In genomic region chr13:98273824-98274786, GRCh38 we compare ENCODE assay signal across 16 cellular contexts.
DNase-seq lines count a peak whose midpoint lies in the region; ATAC-seq and TF ChIP-seq lines count a peak whose summit lies in the region.
"Had no signal": no experiment of that assay in that cellular context is flagged by ENCODE, and none has a peak within 500 bp of the region (broad histone marks: within the 10 kb centered on the region; RNA-seq: fewer than 3 reads in every experiment).

No MANE protein-coding gene starts in this region.

- no peaks in the 10 kb centered on the region for H3K9me3 ChIP-seq in neuronal stem cell (replicated peaks in 1 of 2; ENCODE audit: control insufficient read depth in 2 of 2, insufficient read depth in 1 of 2, low read depth in 1 of 2, low read length in 2 of 2)

- no peak overlapping the region for H3K14ac ChIP-seq in neuronal stem cell (ENCODE audit: low read length)

- no peak overlapping the region for H4K8ac ChIP-seq in neuronal stem cell (ENCODE audit: low read depth, low read length)

- no peak overlapping the region for H2BK12ac ChIP-seq in neuronal stem cell (ENCODE audit: low read length)

- peaks cover 45% of the 10 kb centered on the region for H3K4me1 Mint-ChIP-seq in HFFc6 (ENCODE audit: low read depth)
- H3K4me1 Mint-ChIP-seq: activated CD4-positive, alpha-beta memory T cell treated with anti-CD3 and anti-CD28 coated beads, Interleukin-2, amount 10 ng/mL, durations not matched to agents 7 days and 5 days; activated naive CD4-positive, alpha-beta T cell treated with anti-CD3 and anti-CD28 coated beads, Interleukin-2, amount 10 ng/mL, durations not matched to agents 7 days and 5 days; CD14-positive monocyte; stimulated activated naive CD8-positive, alpha-beta T cell treated with anti-CD3 and anti-CD28 coated beads, Interleukin-15, amount 100 ng/mL, for 72 hours had no signal

- no peaks in the 10 kb centered on the region for H3K36me3 ChIP-seq in neuronal stem cell (replicated peaks in 1 of 2; ENCODE audit: control insufficient read depth in 2 of 2, insufficient read depth in 2 of 2, low read length in 2 of 2)

- no peak overlapping the region for H4K91ac ChIP-seq in neuronal stem cell (ENCODE audit: low read depth, low read length, poor library complexity)

- H2AK5ac ChIP-seq in neuronal stem cell (ENCODE audit: low read depth, low read length) = no peak overlapping the region

- H3K23ac ChIP-seq in neuronal stem cell (ENCODE audit: low read depth, low read length, poor library complexity) = no peak overlapping the region

- no peak for TF ChIP-seq CTCF in HFFc6 (IDR thresholded peaks at IDR 0.05)

- WGBS in neuronal stem cell (ENCODE audit: extremely low coverage in 2 of 2, insufficient read length in 2 of 2, insufficient replicate concordance in 1 of 2), 2 donors = no CpG with 5 or more reads among the region's 13 CpGs

- no peaks in the 10 kb centered on the region for H3K9me3 Mint-ChIP-seq in HFFc6
- H3K9me3 Mint-ChIP-seq: activated CD4-positive, alpha-beta memory T cell treated with anti-CD3 and anti-CD28 coated beads, Interleukin-2, amount 10 ng/mL, durations not matched to agents 7 days and 5 days; activated naive CD4-positive, alpha-beta T cell treated with anti-CD3 and anti-CD28 coated beads, Interleukin-2, amount 10 ng/mL, durations not matched to agents 7 days and 5 days; stimulated activated naive CD8-positive, alpha-beta T cell treated with anti-CD3 and anti-CD28 coated beads, Interleukin-15, amount 100 ng/mL, for 72 hours had no signal

- no peak overlapping the region for H2BK120ac ChIP-seq in neuronal stem cell (ENCODE audit: low read depth, low read length)

- DNase-seq in HFFc6 (no peak), NCI-H2227 (lab: John Stamatoyannopoulos, UW; ENCODE audit: unreplicated experiment) (peak; percentile 35), fibroblast of gingiva (ENCODE audit: low read depth) (peak; percentile 16), neuronal stem cell (ENCODE audit: low spot score) (no peak), SHP77 treated with DMSO at 0.1 percent for 48 hours (lab: John Stamatoyannopoulos, UW) (no peak)
- DNase-seq in stimulated activated CD4-positive, alpha-beta T cell treated with anti-CD3 and anti-CD28 coated beads, Interleukin-2, amount 100 ng/mL, for 48 hours = no peak
- no peak for DNase-seq in activated CD4-positive, alpha-beta T cell treated with anti-CD3 and anti-CD28 coated beads, Interleukin-2, amount 50 U/mL, for 4 hours
- DNase-seq: activated CD4-positive, alpha-beta memory T cell treated with anti-CD3 and anti-CD28 coated beads, Interleukin-2, amount 10 ng/mL, durations not matched to agents 7 days and 5 days; activated naive CD4-positive, alpha-beta T cell treated with anti-CD3 and anti-CD28 coated beads, Interleukin-2, amount 10 ng/mL, durations not matched to agents 7 days and 5 days; foreskin melanocyte; left ventricle myocardium superior; stimulated activated CD4-positive, alpha-beta T cell treated with anti-CD3 and anti-CD28 coated beads, Interleukin-4, amount 100 ng/mL, for 4 hours; stimulated activated naive CD8-positive, alpha-beta T cell treated with anti-CD3 and anti-CD28 coated beads, Interleukin-15, amount 100 ng/mL, for 72 hours had no signal

- no peak for ATAC-seq in GM19023 (IDR thresholded peaks at IDR 0.05; ENCODE audit: unreplicated experiment)
- ATAC-seq: left ventricle myocardium superior; stimulated activated naive CD8-positive, alpha-beta T cell treated with anti-CD3 and anti-CD28 coated beads, Interleukin-15, amount 100 ng/mL, for 72 hours had no signal

- no peak overlapping the region for H2BK5ac ChIP-seq in neuronal stem cell (ENCODE audit: low read length)

- H3K4me2 ChIP-seq in neuronal stem cell (ENCODE audit: insufficient read depth, low read length, poor library complexity, severe bottlenecking) = no peak overlapping the region

- no peak overlapping the region for H3K4me3 Mint-ChIP-seq in HFFc6
- H3K4me3 Mint-ChIP-seq: activated CD4-positive, alpha-beta memory T cell treated with anti-CD3 and anti-CD28 coated beads, Interleukin-2, amount 10 ng/mL, durations not matched to agents 7 days and 5 days; activated naive CD4-positive, alpha-beta T cell treated with anti-CD3 and anti-CD28 coated beads, Interleukin-2, amount 10 ng/mL, durations not matched to agents 7 days and 5 days; CD14-positive monocyte; stimulated activated naive CD8-positive, alpha-beta T cell treated with anti-CD3 and anti-CD28 coated beads, Interleukin-15, amount 100 ng/mL, for 72 hours had no signal

- no peaks in the 10 kb centered on the region; the same call in none of the 2 replicates for H3K27me3 Mint-ChIP-seq in HFFc6 (ENCODE audit: insufficient read depth)
- H3K27me3 Mint-ChIP-seq: activated naive CD4-positive, alpha-beta T cell treated with anti-CD3 and anti-CD28 coated beads, Interleukin-2, amount 10 ng/mL, durations not matched to agents 7 days and 5 days; stimulated activated naive CD8-positive, alpha-beta T cell treated with anti-CD3 and anti-CD28 coated beads, Interleukin-15, amount 100 ng/mL, for 72 hours had no signal

- peaks cover 15% of the 10 kb centered on the region for H3K36me3 Mint-ChIP-seq in HFFc6 (ENCODE audit: low read depth)
- H3K36me3 Mint-ChIP-seq: activated naive CD4-positive, alpha-beta T cell treated with anti-CD3 and anti-CD28 coated beads, Interleukin-2, amount 10 ng/mL, durations not matched to agents 7 days and 5 days; CD14-positive monocyte had no signal

- H3K9ac ChIP-seq in neuronal stem cell (ENCODE audit: low read depth, low read length, poor library complexity) = no peak overlapping the region

- no peak overlapping the region for H3K4me3 ChIP-seq in neuronal stem cell (ENCODE audit: low read length in 2 of 2)
- H3K4me3 ChIP-seq: coronary artery had no signal

- H2BK15ac ChIP-seq in neuronal stem cell (ENCODE audit: low read length) = no peak overlapping the region

- peak overlapping the region; percentile 86 for H3K27ac Mint-ChIP-seq in HFFc6
- H3K27ac Mint-ChIP-seq: activated CD4-positive, alpha-beta memory T cell treated with anti-CD3 and anti-CD28 coated beads, Interleukin-2, amount 10 ng/mL, durations not matched to agents 7 days and 5 days; activated naive CD4-positive, alpha-beta T cell treated with anti-CD3 and anti-CD28 coated beads, Interleukin-2, amount 10 ng/mL, durations not matched to agents 7 days and 5 days; CD14-positive monocyte; stimulated activated naive CD8-positive, alpha-beta T cell treated with anti-CD3 and anti-CD28 coated beads, Interleukin-15, amount 100 ng/mL, for 72 hours had no signal

- H2AFZ ChIP-seq in neuronal stem cell (ENCODE audit: low read length) = peak overlapping the region; percentile 68

- H3K79me1 ChIP-seq in neuronal stem cell (ENCODE audit: low read depth, low read length) = peaks cover 4% of the 10 kb centered on the region

- H3K4ac ChIP-seq in neuronal stem cell (ENCODE audit: low read length) = no peak overlapping the region

- H3K18ac ChIP-seq in neuronal stem cell (ENCODE audit: low read length) = no peak overlapping the region

- H3K27ac ChIP-seq in neuronal stem cell (replicated peaks; ENCODE audit: low read length) = peak overlapping the region; percentile 69
- H3K27ac ChIP-seq: coronary artery had no signal

- H3K4me1 ChIP-seq in neuronal stem cell (ENCODE audit: control insufficient read depth in 2 of 2, insufficient read depth in 1 of 2, low read depth in 1 of 2, low read length in 2 of 2) = peaks cover 24 to 41% of the 10 kb centered on the region in 2 donors

- no peaks in the 10 kb centered on the region for H3K27me3 ChIP-seq in neuronal stem cell (ENCODE audit: control insufficient read depth in 3 of 3, insufficient read depth in 3 of 3, low read depth in 1 of 3, low read length in 3 of 3)

Comparison
In these comparisons a context has a peak if more than half of its experiments do, and no peak if none do; other contexts are left out.
1. DNase-seq: peak in NCI-H2227 (single experiment) and fibroblast of gingiva (single experiment); none in HFFc6 (single experiment), neuronal stem cell (single experiment), stimulated activated CD4-positive, alpha-beta T cell treated with anti-CD3 and anti-CD28 coated beads, Interleukin-2, amount 100 ng/mL, for 48 hours (0 of 2), activated CD4-positive, alpha-beta T cell treated with anti-CD3 and anti-CD28 coated beads, Interleukin-2, amount 50 U/mL, for 4 hours (0 of 2) and SHP77 treated with DMSO at 0.1 percent for 48 hours (single experiment).